In the genomic region with DNA sequence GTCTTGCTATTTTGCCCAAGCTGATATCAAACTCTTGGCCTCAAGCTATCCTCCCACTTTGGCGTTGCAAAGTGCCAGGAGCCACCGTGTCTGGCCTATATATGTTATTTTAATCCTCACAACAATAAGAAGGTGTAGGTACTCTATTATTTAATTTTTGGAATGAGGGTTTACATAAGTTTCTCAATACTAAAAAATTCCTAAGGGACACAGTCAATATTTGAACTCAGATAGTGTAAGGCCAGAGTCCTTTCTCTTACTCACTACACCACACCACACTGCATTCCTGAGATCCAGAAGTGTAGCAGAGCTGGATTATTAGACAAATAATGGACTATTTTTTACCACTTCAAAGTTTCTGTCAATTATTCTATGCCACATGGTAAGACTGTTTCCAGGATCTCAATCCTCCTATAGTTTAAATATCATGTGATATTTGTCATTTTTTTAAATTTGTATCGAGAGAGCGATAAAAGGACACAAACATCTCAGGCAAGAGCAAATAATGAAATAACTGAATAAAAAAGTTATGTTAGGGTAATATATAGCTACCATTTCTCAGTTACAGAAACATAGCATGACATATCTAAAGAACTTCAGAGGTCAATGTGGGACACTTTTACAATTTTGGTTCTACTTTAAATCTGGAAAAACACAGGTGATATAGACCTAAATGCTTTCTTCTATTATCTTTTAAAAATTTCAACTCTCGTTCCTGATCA, we compare ENCODE assay signal across 1 cellular context.
TF ChIP-seq lines count a peak whose summit lies in the region.

No MANE protein-coding gene starts in this region.

TF ChIP-seq in HepG2, 621 proteins besides CTCF, POLR2A, EP300 and RAD21 (continued from another document and continues in another):
- TF ChIP-seq REST (IDR thresholded peaks at IDR 0.05; ENCODE audit: borderline replicate concordance in 1 of 2, low read depth in 1 of 2, low read length in 2 of 2), result peak in 1 of 2 experiments; percentile 48; a peak in 1 of 4 replicates
- TF ChIP-seq ZGPAT (CRISPR knock-in tag; IDR thresholded peaks at IDR 0.05), result peak; percentile 95
- TF ChIP-seq ESRRA (CRISPR knock-in tag; IDR thresholded peaks at IDR 0.05; ENCODE audit: low read depth), result no peak
- peak; percentile 98 for TF ChIP-seq HNF4G (IDR thresholded peaks at IDR 0.05; ENCODE audit: borderline replicate concordance, low read depth, low read length)
- peak; percentile 74; the same call in 1 of the 2 replicates for TF ChIP-seq HNF4G (CRISPR knock-in tag; IDR thresholded peaks at IDR 0.05; ENCODE audit: borderline replicate concordance, low read depth)
- TF ChIP-seq, protein P1, sequence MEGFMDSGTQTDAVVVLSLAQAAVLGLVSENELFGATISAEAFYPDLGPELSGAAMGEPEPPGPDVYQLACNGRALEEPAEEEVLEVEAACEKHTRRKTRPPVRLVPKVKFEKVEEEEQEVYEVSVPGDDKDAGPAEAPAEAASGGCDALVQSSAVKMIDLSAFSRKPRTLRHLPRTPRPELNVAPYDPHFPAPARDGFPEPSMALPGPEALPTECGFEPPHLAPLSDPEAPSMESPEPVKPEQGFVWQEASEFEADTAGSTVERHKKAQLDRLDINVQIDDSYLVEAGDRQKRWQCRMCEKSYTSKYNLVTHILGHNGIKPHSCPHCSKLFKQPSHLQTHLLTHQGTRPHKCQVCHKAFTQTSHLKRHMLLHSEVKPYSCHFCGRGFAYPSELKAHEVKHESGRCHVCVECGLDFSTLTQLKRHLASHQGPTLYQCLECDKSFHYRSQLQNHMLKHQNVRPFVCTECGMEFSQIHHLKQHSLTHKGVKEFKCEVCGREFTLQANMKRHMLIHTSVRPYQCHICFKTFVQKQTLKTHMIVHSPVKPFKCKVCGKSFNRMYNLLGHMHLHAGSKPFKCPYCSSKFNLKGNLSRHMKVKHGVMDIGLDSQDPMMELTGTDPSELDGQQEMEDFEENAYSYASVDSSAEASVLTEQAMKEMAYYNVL (CRISPR knock-in tag; IDR thresholded peaks at IDR 0.05; ENCODE audit: borderline replicate concordance), result no peak
- TF ChIP-seq NFE2L2 (IDR thresholded peaks at IDR 0.05; ENCODE audit: low read length), result no peak
- TF ChIP-seq ZNF230 (CRISPR knock-in tag; IDR thresholded peaks at IDR 0.05), result no peak
- TF ChIP-seq RCOR2 (CRISPR knock-in tag; IDR thresholded peaks at IDR 0.05), result peak; percentile 92; the same call in 1 of the 2 replicates
- TF ChIP-seq ETV6 (CRISPR knock-in tag; conservative IDR thresholded peaks at IDR 0.05), result no peak
- TF ChIP-seq, protein P2, sequence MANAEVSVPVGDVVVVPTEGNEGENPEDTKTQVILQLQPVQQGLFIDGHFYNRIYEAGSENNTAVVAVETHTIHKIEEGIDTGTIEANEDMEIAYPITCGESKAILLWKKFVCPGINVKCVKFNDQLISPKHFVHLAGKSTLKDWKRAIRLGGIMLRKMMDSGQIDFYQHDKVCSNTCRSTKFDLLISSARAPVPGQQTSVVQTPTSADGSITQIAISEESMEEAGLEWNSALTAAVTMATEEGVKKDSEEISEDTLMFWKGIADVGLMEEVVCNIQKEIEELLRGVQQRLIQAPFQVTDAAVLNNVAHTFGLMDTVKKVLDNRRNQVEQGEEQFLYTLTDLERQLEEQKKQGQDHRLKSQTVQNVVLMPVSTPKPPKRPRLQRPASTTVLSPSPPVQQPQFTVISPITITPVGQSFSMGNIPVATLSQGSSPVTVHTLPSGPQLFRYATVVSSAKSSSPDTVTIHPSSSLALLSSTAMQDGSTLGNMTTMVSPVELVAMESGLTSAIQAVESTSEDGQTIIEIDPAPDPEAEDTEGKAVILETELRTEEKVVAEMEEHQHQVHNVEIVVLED (CRISPR knock-in tag; IDR thresholded peaks at IDR 0.05; ENCODE audit: borderline replicate concordance), result no peak
- TF ChIP-seq EED (CRISPR knock-in tag; IDR thresholded peaks at IDR 0.05), result no peak
- TF ChIP-seq DPF2 (CRISPR knock-in tag; IDR thresholded peaks at IDR 0.05; ENCODE audit: borderline replicate concordance, low read depth), result peak; percentile 100
- TF ChIP-seq RFXANK (CRISPR knock-in tag; IDR thresholded peaks at IDR 0.05), result no peak; the same call in 1 of the 2 replicates
- no peak for TF ChIP-seq BRD4 (CRISPR knock-in tag; IDR thresholded peaks at IDR 0.05)
- no peak for TF ChIP-seq MTA1 (CRISPR knock-in tag; IDR thresholded peaks at IDR 0.05; ENCODE audit: borderline replicate concordance)
- TF ChIP-seq, protein P3, sequence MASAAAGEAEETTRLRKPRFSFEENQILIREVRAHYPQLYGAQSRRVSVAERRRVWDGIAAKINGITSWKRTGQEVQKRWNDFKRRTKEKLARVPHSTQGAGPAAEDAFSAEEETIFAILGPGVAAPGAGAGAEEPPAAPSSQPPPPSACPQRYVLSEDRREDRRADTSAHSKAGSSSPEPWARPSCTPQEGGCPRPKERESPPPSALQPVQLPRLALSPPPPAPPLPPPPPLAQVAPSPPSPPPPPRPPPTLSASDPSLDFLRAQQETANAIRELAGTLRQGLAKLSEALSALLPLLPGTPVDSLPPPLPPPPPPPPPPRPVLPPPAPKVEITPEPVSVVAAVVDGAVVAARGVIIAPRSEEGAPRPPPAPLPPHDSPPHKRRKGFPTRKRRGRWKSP (CRISPR knock-in tag; IDR thresholded peaks at IDR 0.05), result no peak; the same call in 1 of the 2 replicates
- no peak for TF ChIP-seq NRL (CRISPR knock-in tag; IDR thresholded peaks at IDR 0.05; ENCODE audit: borderline replicate concordance)
- no peak for TF ChIP-seq ZNF550 (CRISPR knock-in tag; IDR thresholded peaks at IDR 0.05; ENCODE audit: borderline replicate concordance)
- TF ChIP-seq POLR2G (IDR thresholded peaks at IDR 0.05; ENCODE audit: low read depth, low read length), result no peak
- no peak for TF ChIP-seq RFX3 (CRISPR knock-in tag; IDR thresholded peaks at IDR 0.05)
- TF ChIP-seq ZIK1 (CRISPR knock-in tag; IDR thresholded peaks at IDR 0.05; ENCODE audit: borderline replicate concordance, low read depth), result no peak
- no peak for TF ChIP-seq ZNF660 (CRISPR knock-in tag; IDR thresholded peaks at IDR 0.05; ENCODE audit: borderline replicate concordance, low read depth)
- peak; percentile 98 for TF ChIP-seq FOXA3 (CRISPR knock-in tag; IDR thresholded peaks at IDR 0.05)
- TF ChIP-seq MXI1 (IDR thresholded peaks at IDR 0.05; ENCODE audit: borderline replicate concordance, low read depth, low read length), result no peak
- TF ChIP-seq, protein P4, sequence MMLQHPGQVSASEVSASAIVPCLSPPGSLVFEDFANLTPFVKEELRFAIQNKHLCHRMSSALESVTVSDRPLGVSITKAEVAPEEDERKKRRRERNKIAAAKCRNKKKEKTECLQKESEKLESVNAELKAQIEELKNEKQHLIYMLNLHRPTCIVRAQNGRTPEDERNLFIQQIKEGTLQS (CRISPR knock-in tag; IDR thresholded peaks at IDR 0.05), result peak; percentile 49; the same call in 1 of the 2 replicates
- TF ChIP-seq TFDP2 (CRISPR knock-in tag; IDR thresholded peaks at IDR 0.05), result 0 out of 2 replicates have a peak, but pooled peaks have one; percentile 19
- TF ChIP-seq SMAD3 (CRISPR knock-in tag; IDR thresholded peaks at IDR 0.05), result peak; percentile 43; the same call in 1 of the 2 replicates
- TF ChIP-seq RNF2 (conservative IDR thresholded peaks at IDR 0.05; ENCODE audit: low read depth), result no peak
- TF ChIP-seq HDAC6 (IDR thresholded peaks at IDR 0.05; ENCODE audit: low read depth, low read length), result 0 out of 2 replicates have a peak, but pooled peaks have one; percentile 26
- peak; percentile 69; the same call in 1 of the 2 replicates for TF ChIP-seq ZNF678 (CRISPR knock-in tag; IDR thresholded peaks at IDR 0.05)
- TF ChIP-seq CAMTA2 (CRISPR knock-in tag; IDR thresholded peaks at IDR 0.05; ENCODE audit: borderline replicate concordance), result no peak
- no peak for TF ChIP-seq ZNF879 (CRISPR knock-in tag; IDR thresholded peaks at IDR 0.05)
- peak; percentile 74; the same call in 1 of the 2 replicates for TF ChIP-seq ZNF414 (CRISPR knock-in tag; IDR thresholded peaks at IDR 0.05)
- no peak for TF ChIP-seq ZNF225 (CRISPR knock-in tag; IDR thresholded peaks at IDR 0.05)
- no peak for TF ChIP-seq ZNF333 (CRISPR knock-in tag; IDR thresholded peaks at IDR 0.05; ENCODE audit: borderline replicate concordance)
- no peak for TF ChIP-seq ZNF557 (CRISPR knock-in tag; IDR thresholded peaks at IDR 0.05)
- TF ChIP-seq, protein P5, sequence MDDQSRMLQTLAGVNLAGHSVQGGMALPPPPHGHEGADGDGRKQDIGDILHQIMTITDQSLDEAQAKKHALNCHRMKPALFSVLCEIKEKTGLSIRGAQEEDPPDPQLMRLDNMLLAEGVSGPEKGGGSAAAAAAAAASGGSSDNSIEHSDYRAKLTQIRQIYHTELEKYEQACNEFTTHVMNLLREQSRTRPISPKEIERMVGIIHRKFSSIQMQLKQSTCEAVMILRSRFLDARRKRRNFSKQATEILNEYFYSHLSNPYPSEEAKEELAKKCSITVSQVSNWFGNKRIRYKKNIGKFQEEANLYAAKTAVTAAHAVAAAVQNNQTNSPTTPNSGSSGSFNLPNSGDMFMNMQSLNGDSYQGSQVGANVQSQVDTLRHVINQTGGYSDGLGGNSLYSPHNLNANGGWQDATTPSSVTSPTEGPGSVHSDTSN (CRISPR knock-in tag; IDR thresholded peaks at IDR 0.05; ENCODE audit: borderline replicate concordance), result no peak
- 0 out of 2 replicates have a peak, but pooled peaks have one; percentile 25 for TF ChIP-seq CBX5 (CRISPR knock-in tag; IDR thresholded peaks at IDR 0.05; ENCODE audit: borderline replicate concordance)
- no peak for TF ChIP-seq ZNF781 (CRISPR knock-in tag; IDR thresholded peaks at IDR 0.05; ENCODE audit: borderline replicate concordance, not compliant biosample characterization)
- TF ChIP-seq, protein P6, sequence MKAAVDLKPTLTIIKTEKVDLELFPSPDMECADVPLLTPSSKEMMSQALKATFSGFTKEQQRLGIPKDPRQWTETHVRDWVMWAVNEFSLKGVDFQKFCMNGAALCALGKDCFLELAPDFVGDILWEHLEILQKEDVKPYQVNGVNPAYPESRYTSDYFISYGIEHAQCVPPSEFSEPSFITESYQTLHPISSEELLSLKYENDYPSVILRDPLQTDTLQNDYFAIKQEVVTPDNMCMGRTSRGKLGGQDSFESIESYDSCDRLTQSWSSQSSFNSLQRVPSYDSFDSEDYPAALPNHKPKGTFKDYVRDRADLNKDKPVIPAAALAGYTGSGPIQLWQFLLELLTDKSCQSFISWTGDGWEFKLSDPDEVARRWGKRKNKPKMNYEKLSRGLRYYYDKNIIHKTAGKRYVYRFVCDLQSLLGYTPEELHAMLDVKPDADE (CRISPR knock-in tag; IDR thresholded peaks at IDR 0.05), result no peak
- no peak; the same call in 1 of the 2 replicates for TF ChIP-seq ZNF772 (CRISPR knock-in tag; IDR thresholded peaks at IDR 0.05)
- no peak for TF ChIP-seq ZNF33B (CRISPR knock-in tag; IDR thresholded peaks at IDR 0.05)
- TF ChIP-seq ZNF224 (CRISPR knock-in tag; IDR thresholded peaks at IDR 0.05), result no peak
- TF ChIP-seq PRPF4 (IDR thresholded peaks at IDR 0.05; ENCODE audit: low read depth, low read length, poor library complexity, severe bottlenecking), result no peak
